In genomic region chr6:31764239-31764638, GRCh38 we compare ENCODE assay signal across 17 cellular contexts. TPM values are rescaled to one million over a fixed set of nuclear protein-coding genes. Genes with fewer than 3 reads are reported as not detected.
DNase-seq lines count a peak whose midpoint lies in the region; ATAC-seq and TF ChIP-seq lines count a peak whose summit lies in the region.
"Had no signal": no experiment of that assay in that cellular context is flagged by ENCODE, and none has a peak within 500 bp of the region (broad histone marks: within the 10 kb centered on the region; RNA-seq: fewer than 3 reads in every experiment).

No MANE protein-coding gene starts in this region.

- H3K79me2 ChIP-seq in osteoblast (ENCODE audit: insufficient read depth, low read length) (no peaks in the 10 kb centered on the region), PC-9 (ENCODE audit: low read depth) (no peaks in the 10 kb centered on the region)

- H2BK120ac ChIP-seq in IMR-90 (ENCODE audit: low read depth, low read length): no peak overlapping the region

- H3K27me3 Mint-ChIP-seq in T-helper 2 cell treated with Interferon-gamma antibody and Interleukin-4, amounts not matched to agents 5 μg/mL and 100 μg/mL, for 36 hours (ENCODE audit: low read depth): no peaks in the 10 kb centered on the region
- no peaks in the 10 kb centered on the region for H3K27me3 Mint-ChIP-seq in endodermal cell (ENCODE audit: insufficient read depth)
- H3K27me3 Mint-ChIP-seq: activated naive CD4-positive, alpha-beta T cell treated with anti-CD3 and anti-CD28 coated beads, Interleukin-2, amount 10 ng/mL, durations not matched to agents 7 days and 5 days had no signal

- H3F3A ChIP-seq in PC-9 (ENCODE audit: insufficient read depth, low read depth): peaks cover 8% of the 10 kb centered on the region; the same call in 1 of the 2 replicates

- intact Hi-C loops in IMR-90 (cut with micrococcal nuclease): no loop called here
- intact Hi-C loops in PC-9 (cut with micrococcal nuclease; ENCODE audit: unreplicated experiment): no loop called here

- H4K20me1 ChIP-seq in IMR-90 (ENCODE audit: insufficient read depth, low read length): no peaks in the 10 kb centered on the region
- H4K20me1 ChIP-seq in osteoblast (ENCODE audit: insufficient read depth, low read length): no peaks in the 10 kb centered on the region
- no peaks in the 10 kb centered on the region for H4K20me1 ChIP-seq in PC-9 (ENCODE audit: insufficient read depth)

- no peak overlapping the region for H3K23ac ChIP-seq in IMR-90 (ENCODE audit: low read depth, low read length)

- H3K18ac ChIP-seq in IMR-90 (ENCODE audit: low read depth, low read length): no peak overlapping the region

- no peak overlapping the region for H3K9ac ChIP-seq in IMR-90 (ENCODE audit: low read depth, low read length)
- H3K9ac ChIP-seq in endodermal cell (ENCODE audit: extremely low read depth, low read length, poor library complexity, severe bottlenecking): no peak overlapping the region

- TF ChIP-seq RAD21 in IMR-90 (IDR thresholded peaks at IDR 0.05; ENCODE audit: low read length): no peak

- H2AK5ac ChIP-seq in IMR-90 (ENCODE audit: low read depth, low read length): no peak overlapping the region; the same call in 1 of the 2 replicates

- no peak for ATAC-seq in IMR-90 (ENCODE audit: low read depth)
- ATAC-seq in HG02588 (IDR thresholded peaks at IDR 0.05; ENCODE audit: unreplicated experiment): no peak

- BruUV-seq in IMR-90 (replicated peaks; lab: Mats Ljungman, UMichigan) (no TSS peak), PC-9 (replicated peaks; lab: Mats Ljungman, UMichigan) (no TSS peak)

- POLR2A ChIA-PET in IMR-90 (lab: Charles Lee; ENCODE audit: unreplicated experiment) (no interaction called here), PC-9 (lab: Charles Lee; ENCODE audit: unreplicated experiment) (interaction anchor here (0.6 to 0.7 kb wide), 5 partner anchors 8 to 125 kb away, joined by 3 to 7 read pairs (median 6); no protein-coding TSS in a partner anchor)

- H3K9me2 ChIP-seq in PC-9 (ENCODE audit: insufficient read depth): no peaks in the 10 kb centered on the region

- H2AFZ ChIP-seq in IMR-90 (replicated peaks; ENCODE audit: low read length, poor library complexity) (no peak overlapping the region), osteoblast (ENCODE audit: low read length) (no peak overlapping the region), PC-9 (no peak overlapping the region)

- no peaks in the 10 kb centered on the region for H3K79me1 ChIP-seq in IMR-90 (ENCODE audit: low read depth in 1 of 2, low read length in 2 of 2)

- peaks cover 4% of the 10 kb centered on the region for H3K4me1 Mint-ChIP-seq in T-helper 2 cell treated with Interferon-gamma antibody and Interleukin-4, amounts not matched to agents 5 μg/mL and 100 μg/mL, for 36 hours (ENCODE audit: low read depth)
- peaks cover 18% of the 10 kb centered on the region for H3K4me1 Mint-ChIP-seq in endodermal cell

- no peak overlapping the region for H4K5ac ChIP-seq in IMR-90 (ENCODE audit: low read depth, low read length)

- dilution Hi-C loops in IMR-90 (cut with HindIII; ENCODE audit: low sequenced_read_pairs, unreplicated experiment): no loop called here

- no peak for TF ChIP-seq POLR2A in IMR-90 (IDR thresholded peaks at IDR 0.05; ENCODE audit: low read depth, low read length)

- H3K36me3 ChIP-seq in IMR-90 (ENCODE audit: control insufficient read depth, insufficient read depth, low read length) (peaks cover 5% of the 10 kb centered on the region; the same call in 1 of the 2 replicates), endodermal cell (ENCODE audit: control insufficient read depth, insufficient read depth, low read length) (no peaks in the 10 kb centered on the region), osteoblast (ENCODE audit: insufficient read depth, low read length) (peaks cover 22% of the 10 kb centered on the region), PC-9 (ENCODE audit: low read depth) (no peaks in the 10 kb centered on the region)
- H3K36me3 ChIP-seq: colonic mucosa had no signal

- peaks cover 9% of the 10 kb centered on the region for H3K9me1 ChIP-seq in IMR-90 (ENCODE audit: insufficient read depth, low read length)

- CTCF ChIA-PET in IMR-90 (lab: Yijun Ruan, JAX) (interaction anchor here (0.6 kb wide), 1 partner anchor 27 kb away, joined by 3 read pairs; no protein-coding TSS in a partner anchor), PC-9 (lab: Charles Lee) (no interaction called here)

- H3K4me2 ChIP-seq in IMR-90 (ENCODE audit: low read depth, low read length) (no peak overlapping the region), osteoblast (ENCODE audit: insufficient read depth, low read length) (no peak overlapping the region), PC-9 (no peak overlapping the region)

- no peak overlapping the region for H3K4me3 ChIP-seq in IMR-90 (ENCODE audit: insufficient read depth, low read depth, low read length)
- H3K4me3 ChIP-seq in endodermal cell (ENCODE audit: low read length): no peak overlapping the region
- no peak overlapping the region for H3K4me3 ChIP-seq in osteoblast (ENCODE audit: insufficient read depth, low read length)
- no peak overlapping the region for H3K4me3 ChIP-seq in PC-9
- H3K4me3 ChIP-seq in coronary artery: no peak overlapping the region
- H3K4me3 ChIP-seq: colonic mucosa, esophagus squamous epithelium, psoas muscle, tibial nerve had no signal

- H3K56ac ChIP-seq in IMR-90 (ENCODE audit: extremely low read depth, insufficient read depth, low read length): no peak overlapping the region

- H3K27me3 ChIP-seq in IMR-90 (ENCODE audit: control insufficient read depth, insufficient read depth, low read length) (no peaks in the 10 kb centered on the region), endodermal cell (ENCODE audit: control insufficient read depth, insufficient read depth, low read length, poor library complexity, severe bottlenecking) (no peaks in the 10 kb centered on the region), osteoblast (ENCODE audit: insufficient read depth, low read length) (no peaks in the 10 kb centered on the region), PC-9 (ENCODE audit: insufficient read depth, low read depth) (no peaks in the 10 kb centered on the region)
- H3K27me3 ChIP-seq: colonic mucosa, esophagus squamous epithelium, tibial nerve had no signal

- TF ChIP-seq CTCF in IMR-90 (conservative IDR thresholded peaks at IDR 0.05; ENCODE audit: low read depth, low read length) (no peak), endodermal cell (conservative IDR thresholded peaks at IDR 0.05) (no peak), osteoblast (IDR thresholded peaks at IDR 0.05; ENCODE audit: extremely low read depth, low read depth, low read length) (no peak), PC-9 (conservative IDR thresholded peaks at IDR 0.05) (no peak), coronary artery (IDR thresholded peaks at IDR 0.05) (no peak)

- DNase-seq in T-helper 2 cell treated with Interferon-gamma antibody and Interleukin-4, amounts not matched to agents 5 μg/mL and 100 μg/mL, for 36 hours (ENCODE audit: low spot score): no peak
- DNase-seq in T-helper 2 cell (no peak), IMR-90 (no peak), endodermal cell (no peak), osteoblast (ENCODE audit: insufficient read length, low spot score, missing footprints) (peak; percentile 58), PC-9 (no peak), coronary artery (ENCODE audit: low spot score) (no peak)
- DNase-seq: activated naive CD4-positive, alpha-beta T cell treated with anti-CD3 and anti-CD28 coated beads, Interleukin-2, amount 10 ng/mL, durations not matched to agents 7 days and 5 days; colonic mucosa; esophagus squamous epithelium; NCI-H1436 treated with DMSO at 0.1 percent for 48 hours; NCI-H510A; psoas muscle; stimulated activated CD8-positive, alpha-beta memory T cell treated with anti-CD3 and anti-CD28 coated beads, Interleukin-4, amount 100 ng/mL, for 48 hours; T1000 had no signal

- H3K36me3 Mint-ChIP-seq in T-helper 2 cell treated with Interferon-gamma antibody and Interleukin-4, amounts not matched to agents 5 μg/mL and 100 μg/mL, for 36 hours (ENCODE audit: low read depth): peaks cover 30% of the 10 kb centered on the region
- H3K36me3 Mint-ChIP-seq in endodermal cell (ENCODE audit: low read depth): peaks cover 23% of the 10 kb centered on the region

- H3K27ac ChIP-seq in IMR-90 (ENCODE audit: insufficient read depth, low read length) (no peak overlapping the region), endodermal cell (ENCODE audit: low read depth, low read length) (no peak overlapping the region), osteoblast (ENCODE audit: low read depth, low read length) (no peak overlapping the region), PC-9 (no peak overlapping the region), coronary artery (no peak overlapping the region)
- H3K27ac ChIP-seq: colonic mucosa, psoas muscle, tibial nerve had no signal

- H2BK15ac ChIP-seq in IMR-90 (ENCODE audit: low read depth, low read length): no peak overlapping the region

- H3K9me3 Mint-ChIP-seq in T-helper 2 cell treated with Interferon-gamma antibody and Interleukin-4, amounts not matched to agents 5 μg/mL and 100 μg/mL, for 36 hours: no peaks in the 10 kb centered on the region
- no peaks in the 10 kb centered on the region for H3K9me3 Mint-ChIP-seq in endodermal cell
- H3K9me3 Mint-ChIP-seq: activated naive CD4-positive, alpha-beta T cell treated with anti-CD3 and anti-CD28 coated beads, Interleukin-2, amount 10 ng/mL, durations not matched to agents 7 days and 5 days had no signal

- no peaks in the 10 kb centered on the region for H3K9me3 ChIP-seq in IMR-90 (ENCODE audit: control insufficient read depth, insufficient read depth, low read length)
- no peaks in the 10 kb centered on the region for H3K9me3 ChIP-seq in endodermal cell (ENCODE audit: control insufficient read depth, low read length)
- H3K9me3 ChIP-seq in osteoblast (ENCODE audit: low read depth, low read length): no peaks in the 10 kb centered on the region
- H3K9me3 ChIP-seq in PC-9 (ENCODE audit: insufficient read depth, low read depth): no peaks in the 10 kb centered on the region
- H3K9me3 ChIP-seq: colonic mucosa, esophagus squamous epithelium, psoas muscle, tibial nerve had no signal

- H3K14ac ChIP-seq in IMR-90 (replicated peaks; ENCODE audit: low read depth, low read length): no peak overlapping the region

- H4K8ac ChIP-seq in IMR-90 (ENCODE audit: low read depth in 2 of 2, low read length in 2 of 2): no peak overlapping the region

- H3K4me3 Mint-ChIP-seq in T-helper 2 cell treated with Interferon-gamma antibody and Interleukin-4, amounts not matched to agents 5 μg/mL and 100 μg/mL, for 36 hours: no peak overlapping the region
- H3K4me3 Mint-ChIP-seq in endodermal cell: no peak overlapping the region
- H3K4me3 Mint-ChIP-seq: activated naive CD4-positive, alpha-beta T cell treated with anti-CD3 and anti-CD28 coated beads, Interleukin-2, amount 10 ng/mL, durations not matched to agents 7 days and 5 days had no signal

- H4K91ac ChIP-seq in IMR-90 (ENCODE audit: insufficient read depth, low read depth, low read length): no peak overlapping the region

- H3K4ac ChIP-seq in IMR-90 (ENCODE audit: low read depth, low read length): no peak overlapping the region

- no peak overlapping the region for H2BK20ac ChIP-seq in IMR-90 (ENCODE audit: low read depth, low read length)

- WGBS in IMR-90 (ENCODE audit: extremely low coverage in 2 of 2, insufficient read length in 1 of 2), 2 experiments: no CpG with 5 or more reads among the region's 4 CpGs
- WGBS in endodermal cell (ENCODE audit: insufficient coverage in 1 of 2, insufficient read length in 1 of 2), 2 experiments: 88 to 93% methylated on average over 2 to 4 of the region's 4 CpGs

- in situ Hi-C loops in IMR-90 (cut with MboI; ENCODE audit: low sequenced_read_pairs): no loop called here

- H3K27ac Mint-ChIP-seq in T-helper 2 cell treated with Interferon-gamma antibody and Interleukin-4, amounts not matched to agents 5 μg/mL and 100 μg/mL, for 36 hours: peak overlapping the region; percentile 26
- peak overlapping the region; percentile 67 for H3K27ac Mint-ChIP-seq in endodermal cell
- H3K27ac Mint-ChIP-seq: activated naive CD4-positive, alpha-beta T cell treated with anti-CD3 and anti-CD28 coated beads, Interleukin-2, amount 10 ng/mL, durations not matched to agents 7 days and 5 days had no signal

- no peak overlapping the region for H2BK5ac ChIP-seq in IMR-90 (ENCODE audit: low read depth, low read length, poor library complexity, severe bottlenecking)

- H2AK9ac ChIP-seq in IMR-90 (replicated peaks; ENCODE audit: low read depth, low read length, poor library complexity): peak overlapping the region; percentile 71

- H3K4me1 ChIP-seq in IMR-90 (ENCODE audit: control insufficient read depth, insufficient read depth, low read length) (peaks cover 4% of the 10 kb centered on the region), endodermal cell (ENCODE audit: control insufficient read depth, insufficient read depth, low read length) (no peaks in the 10 kb centered on the region), osteoblast (ENCODE audit: insufficient read depth, low read length) (peaks cover 4% of the 10 kb centered on the region), PC-9 (replicated peaks; ENCODE audit: insufficient read depth) (peaks cover 5% of the 10 kb centered on the region; the same call in 1 of the 2 replicates)
- H3K4me1 ChIP-seq: colonic mucosa, psoas muscle had no signal

RNA-seq across cellular contexts. Expression of gene SAPCD1, which starts 1.8 kb away (rescaled TPM):
- total RNA-seq in IMR-90 (2012; rRNA removed) (not detected in 2 replicates), endodermal cell (1 to 10 TPM; 7.9 to 8.4 TPM), osteoblast (0.59 and 1.4 TPM in 2 replicates), PC-9 (2021) (11.1 and 16.9 TPM in 2 replicates)
- 2.2 and 2.3 TPM in 2 replicates for polyA plus RNA-seq in IMR-90 (2012; rRNA removed)
- 0.27 and 1.1 TPM in 2 replicates for polyA plus RNA-seq in IMR-90 (2012; cell fraction: cytosol; rRNA removed)
- 24.2 and 40.1 TPM in 2 replicates for polyA plus RNA-seq in IMR-90 (2012; cell fraction: nucleus; rRNA removed; ENCODE audit: low replicate concordance)
- 11.6 TPM for polyA plus RNA-seq in endodermal cell (2013, experiment 1 of 2)
- 9.9 TPM for polyA plus RNA-seq in endodermal cell (2013, experiment 2 of 2)

RNA-seq across cellular contexts. Expression of gene VWA7, which starts 12.9 kb away (rescaled TPM):
- total RNA-seq in IMR-90 (2012; rRNA removed) (under 0.01 and 0.28 TPM in 2 replicates), endodermal cell (under 1 TPM; 0.64 to 0.95 TPM), osteoblast (0.29 and 0.36 TPM in 2 replicates), PC-9 (2021) (6.0 and 9.6 TPM in 2 replicates)
- polyA plus RNA-seq in IMR-90 (2012; rRNA removed): 1.0 and 1.4 TPM in 2 replicates
- polyA plus RNA-seq in IMR-90 (2012; cell fraction: cytosol; rRNA removed): 0.60 and 1.2 TPM in 2 replicates
- 3.1 and 4.5 TPM in 2 replicates for polyA plus RNA-seq in IMR-90 (2012; cell fraction: nucleus; rRNA removed; ENCODE audit: low replicate concordance)
- polyA plus RNA-seq in endodermal cell (2013, experiment 1 of 2): 1.2 TPM
- 0.70 TPM for polyA plus RNA-seq in endodermal cell (2013, experiment 2 of 2)

RNA-seq across cellular contexts. Expression of gene MSH5, which starts 24.4 kb away (rescaled TPM):
- total RNA-seq in IMR-90 (2012; rRNA removed) (4.7 and 5.6 TPM in 2 replicates), endodermal cell (10 to 100 TPM; 35.7 to 57.2 TPM), osteoblast (12.4 and 13.0 TPM in 2 replicates), PC-9 (2021) (50.0 and 68.8 TPM in 2 replicates)
- polyA plus RNA-seq in IMR-90 (2012; rRNA removed): 14.5 and 15.7 TPM in 2 replicates
- 2.4 and 9.8 TPM in 2 replicates for polyA plus RNA-seq in IMR-90 (2012; cell fraction: cytosol; rRNA removed)
- polyA plus RNA-seq in IMR-90 (2012; cell fraction: nucleus; rRNA removed; ENCODE audit: low replicate concordance): 112 and 132 TPM in 2 replicates
- polyA plus RNA-seq in endodermal cell (2013, experiment 1 of 2): 61.1 TPM
- polyA plus RNA-seq in endodermal cell (2013, experiment 2 of 2): 49.7 TPM

RNA-seq across cellular contexts. Expression of gene CLIC1, which starts 27.9 kb away (rescaled TPM):
- total RNA-seq in IMR-90 (2012; rRNA removed) (992 and 1,185 TPM in 2 replicates), endodermal cell (100 to 1,000 TPM; 289 to 380 TPM), osteoblast (502 and 581 TPM in 2 replicates), PC-9 (2021) (546 and 599 TPM in 2 replicates)
- 692 and 706 TPM in 2 replicates for polyA plus RNA-seq in IMR-90 (2012; rRNA removed)
- polyA plus RNA-seq in IMR-90 (2012; cell fraction: cytosol; rRNA removed): 504 and 583 TPM in 2 replicates
- polyA plus RNA-seq in IMR-90 (2012; cell fraction: nucleus; rRNA removed; ENCODE audit: low replicate concordance): 164 and 178 TPM in 2 replicates
- 265 TPM for polyA plus RNA-seq in endodermal cell (2013, experiment 1 of 2)
- 271 TPM for polyA plus RNA-seq in endodermal cell (2013, experiment 2 of 2)

RNA-seq across cellular contexts. Expression of gene VARS1, which starts 31.3 kb away (rescaled TPM):
- total RNA-seq in IMR-90 (2012; rRNA removed) (32.2 and 41.2 TPM in 2 replicates), endodermal cell (10 to 100 TPM; 81.4 to 83.1 TPM), osteoblast (40.1 and 42.0 TPM in 2 replicates), PC-9 (2021) (99.6 and 124 TPM in 2 replicates)
- 39.6 and 42.0 TPM in 2 replicates for polyA plus RNA-seq in IMR-90 (2012; rRNA removed)
- polyA plus RNA-seq in IMR-90 (2012; cell fraction: cytosol; rRNA removed): 25.0 and 31.3 TPM in 2 replicates
- polyA plus RNA-seq in IMR-90 (2012; cell fraction: nucleus; rRNA removed; ENCODE audit: low replicate concordance): 49.4 and 162 TPM in 2 replicates
- 76.2 TPM for polyA plus RNA-seq in endodermal cell (2013, experiment 1 of 2)
- 67.5 TPM for polyA plus RNA-seq in endodermal cell (2013, experiment 2 of 2)
